In genomic region chr3:197025736-197026480, GRCh38 we compare ENCODE assay signal across 32 cellular contexts. TPM values are rescaled to one million over a fixed set of nuclear protein-coding genes. Genes with fewer than 3 reads are reported as not detected.
A peak's percentile ranks its signal among the peaks of the same experiment; 100 is the strongest.
DNase-seq lines count a peak whose midpoint lies in the region; ATAC-seq and TF ChIP-seq lines count a peak whose summit lies in the region.
"Had no signal": no experiment of that assay in that cellular context is flagged by ENCODE, and none has a peak within 500 bp of the region (broad histone marks: within the 10 kb centered on the region; RNA-seq: fewer than 3 reads in every experiment).

No MANE protein-coding gene starts in this region.

- H3K27me3 ChIP-seq in breast epithelium (no peaks in the 10 kb centered on the region), mammary epithelial cell (ENCODE audit: insufficient read depth, low read length) (no peaks in the 10 kb centered on the region), RWPE2 (ENCODE audit: insufficient read depth, poor library complexity, severe bottlenecking) (no peaks in the 10 kb centered on the region)
- H3K27me3 ChIP-seq: pancreas had no signal

- peaks cover 29% of the 10 kb centered on the region for H3K36me3 Mint-ChIP-seq in stimulated activated memory B cell treated with anti-CD40 and anti-IgM and Interleukin-4, amounts not matched to agents 10 μg/mL and 1 μg/mL and 100 μg/mL, for 72 hours
- H3K36me3 Mint-ChIP-seq: activated naive CD8-positive, alpha-beta T cell treated with anti-CD3 and anti-CD28 coated beads for 36 hours; immature natural killer cell; stimulated activated effector memory CD8-positive, alpha-beta T cell treated with anti-CD3 and anti-CD28 coated beads, Interleukin-12 subunit alpha, Interleukin-12 subunit beta, amount 100 ng/mL, for 72 hours had no signal

- dilution Hi-C loops in mammary epithelial cell (cut with HindIII; ENCODE audit: low sequenced_read_pairs), result no loop called here

- no peaks in the 10 kb centered on the region for H3K9me3 Mint-ChIP-seq in stimulated activated memory B cell treated with anti-CD40 and anti-IgM and Interleukin-4, amounts not matched to agents 10 μg/mL and 1 μg/mL and 100 μg/mL, for 72 hours
- H3K9me3 Mint-ChIP-seq: activated CD4-positive, alpha-beta T cell treated with anti-CD3 and anti-CD28 coated beads, Interleukin-2, amount 10 ng/mL, durations not matched to agents 7 days and 5 days; activated naive CD8-positive, alpha-beta T cell treated with anti-CD3 and anti-CD28 coated beads for 36 hours; activated T-helper 17 cell treated with anti-CD3 and anti-CD28 coated beads, Interleukin-2, amount 50 U/mL, for 72 hours; immature natural killer cell; naive thymus-derived CD8-positive, alpha-beta T cell; stimulated activated effector memory CD8-positive, alpha-beta T cell treated with anti-CD3 and anti-CD28 coated beads, Interleukin-12 subunit alpha, Interleukin-12 subunit beta, amount 100 ng/mL, for 72 hours had no signal

- CTCF ChIA-PET in mammary epithelial cell (lab: Charles Lee; ENCODE audit: low non-redundant PET), result no interaction called here

- H3K36me3 ChIP-seq in breast epithelium (no peaks in the 10 kb centered on the region), mammary epithelial cell (ENCODE audit: insufficient read depth, low read length) (no peaks in the 10 kb centered on the region), RWPE2 (ENCODE audit: low read depth) (no peaks in the 10 kb centered on the region)
- H3K36me3 ChIP-seq: esophagus muscularis mucosa, pancreas had no signal

- no peak overlapping the region for H3K9ac ChIP-seq in mammary epithelial cell (ENCODE audit: insufficient read depth, low read length)

- H3K4me1 Mint-ChIP-seq in stimulated activated memory B cell treated with anti-CD40 and anti-IgM and Interleukin-4, amounts not matched to agents 10 μg/mL and 1 μg/mL and 100 μg/mL, for 72 hours, result peaks cover 61% of the 10 kb centered on the region

- BruUV-seq in mammary epithelial cell (replicated peaks; lab: Mats Ljungman, UMichigan), result no TSS peak

- H3K27ac ChIP-seq in breast epithelium (peak overlapping the region; percentile 29 to 32), mammary epithelial cell (ENCODE audit: insufficient read depth, low read depth, low read length) (no peak overlapping the region), RWPE2 (ENCODE audit: poor library complexity, severe bottlenecking) (no peak overlapping the region)
- H3K27ac ChIP-seq: esophagus muscularis mucosa, foreskin keratinocyte, pancreas had no signal

- DNase-seq in breast epithelium (ENCODE audit: low spot score in 2 of 2) (peak in 1 of 2 donors; percentile 15), mammary epithelial cell (no peak), RWPE2 (ENCODE audit: low spot score) (peak; percentile 52), hepatic stellate cell (ENCODE audit: low spot score) (peak; percentile 19), middle frontal gyrus (ENCODE audit: extremely low spot score, low spot score) (no peak), activated gamma-delta T cell (lab: John Stamatoyannopoulos, UW) (no peak)
- no peak for DNase-seq in activated CD8-positive, alpha-beta memory T cell treated with anti-CD3 and anti-CD28 coated beads, Interleukin-2, amount 50 U/mL, for 48 hours
- DNase-seq: activated CD4-positive, alpha-beta T cell treated with anti-CD3 and anti-CD28 coated beads, Interleukin-2, amount 10 ng/mL, durations not matched to agents 7 days and 5 days; activated CD8-positive, alpha-beta memory T cell treated with anti-CD3 and anti-CD28 coated beads, Interleukin-2, amount 50 U/mL, for 4 hours; activated naive CD8-positive, alpha-beta T cell treated with anti-CD3 and anti-CD28 coated beads for 36 hours; AML-193; caudate nucleus; foreskin keratinocyte; hippocampal formation; immature natural killer cell; IMR-90; midbrain; NCI-H1092; NCI-H1694 treated with DMSO at 0.1 percent for 48 hours; NCI-H2171; pancreas; SHP77 treated with DMSO at 0.1 percent for 48 hours; stimulated activated CD4-positive, alpha-beta T cell treated with anti-CD3 and anti-CD28 coated beads, Interleukin-12 subunit alpha, Interleukin-12 subunit beta, amount 100 ng/mL, for 4 hours; stimulated activated CD4-positive, alpha-beta T cell treated with anti-CD3 and anti-CD28 coated beads, Interleukin-4, amount 100 ng/mL, for 1 hour; T1000 had no signal

- peaks cover 54% of the 10 kb centered on the region for H3K27me3 Mint-ChIP-seq in stimulated activated memory B cell treated with anti-CD40 and anti-IgM and Interleukin-4, amounts not matched to agents 10 μg/mL and 1 μg/mL and 100 μg/mL, for 72 hours

- peak overlapping the region; percentile 90 for H3K27ac Mint-ChIP-seq in stimulated activated memory B cell treated with anti-CD40 and anti-IgM and Interleukin-4, amounts not matched to agents 10 μg/mL and 1 μg/mL and 100 μg/mL, for 72 hours
- H3K27ac Mint-ChIP-seq: activated CD4-positive, alpha-beta T cell treated with anti-CD3 and anti-CD28 coated beads, Interleukin-2, amount 10 ng/mL, durations not matched to agents 7 days and 5 days; activated naive CD8-positive, alpha-beta T cell treated with anti-CD3 and anti-CD28 coated beads for 36 hours; activated T-helper 17 cell treated with anti-CD3 and anti-CD28 coated beads, Interleukin-2, amount 50 U/mL, for 72 hours; immature natural killer cell; stimulated activated effector memory CD8-positive, alpha-beta T cell treated with anti-CD3 and anti-CD28 coated beads, Interleukin-12 subunit alpha, Interleukin-12 subunit beta, amount 100 ng/mL, for 72 hours had no signal

- H2AFZ ChIP-seq in mammary epithelial cell (ENCODE audit: low read depth, low read length), result no peak overlapping the region

- no peak for TF ChIP-seq POLR2A in breast epithelium (IDR thresholded peaks at IDR 0.05)

- no peak overlapping the region for H3K4me2 ChIP-seq in mammary epithelial cell (ENCODE audit: insufficient read depth, low read depth, low read length)

- WGBS in mammary epithelial cell (ENCODE audit: low coverage, missing lambda C conversion rate), result 91% methylated on average over 10 of the region's 21 CpGs

- H3K9me3 ChIP-seq in breast epithelium (no peaks in the 10 kb centered on the region), mammary epithelial cell (replicated peaks; ENCODE audit: insufficient read depth, low read length) (no peaks in the 10 kb centered on the region), RWPE2 (ENCODE audit: severe bottlenecking) (no peaks in the 10 kb centered on the region)
- H3K9me3 ChIP-seq: esophagus muscularis mucosa, pancreas had no signal

- ATAC-seq in RWPE2 (ENCODE audit: low read depth), result no peak
- no peak for ATAC-seq in stimulated activated memory B cell treated with anti-CD40 and anti-IgM and Interleukin-4, amounts not matched to agents 10 μg/mL and 1 μg/mL and 100 μg/mL, for 72 hours
- ATAC-seq: activated T-helper 17 cell treated with anti-CD3 and anti-CD28 coated beads, Interleukin-2, amount 50 U/mL, for 72 hours; foreskin keratinocyte; naive thymus-derived CD8-positive, alpha-beta T cell; pancreas; right cardiac atrium; stimulated activated effector memory CD8-positive, alpha-beta T cell treated with anti-CD3 and anti-CD28 coated beads, Interleukin-12 subunit alpha, Interleukin-12 subunit beta, amount 100 ng/mL, for 72 hours had no signal

- TF ChIP-seq CTCF in breast epithelium (IDR thresholded peaks at IDR 0.05) (no peak), mammary epithelial cell (conservative IDR thresholded peaks at IDR 0.05 in 1 of 2, IDR thresholded peaks at IDR 0.05 in 1 of 2; ENCODE audit: extremely low read depth in 1 of 2, insufficient read depth in 1 of 2, low read depth in 1 of 2, low read length in 2 of 2) (no peak), RWPE2 (IDR thresholded peaks at IDR 0.05; ENCODE audit: poor library complexity, severe bottlenecking) (no peak)

- H3K4me3 ChIP-seq in breast epithelium, result no peak overlapping the region
- no peak overlapping the region for H3K4me3 ChIP-seq in mammary epithelial cell (replicated peaks in 1 of 3; ENCODE audit: insufficient read depth in 1 of 3, low read depth in 2 of 3, low read length in 3 of 3)
- no peak overlapping the region for H3K4me3 ChIP-seq in RWPE2 (ENCODE audit: severe bottlenecking)
- H3K4me3 ChIP-seq: esophagus muscularis mucosa, pancreas had no signal

- no peaks in the 10 kb centered on the region for H3K79me2 ChIP-seq in mammary epithelial cell (ENCODE audit: insufficient read depth, low read length)

- H3K4me3 Mint-ChIP-seq in stimulated activated memory B cell treated with anti-CD40 and anti-IgM and Interleukin-4, amounts not matched to agents 10 μg/mL and 1 μg/mL and 100 μg/mL, for 72 hours, result no peak overlapping the region
- H3K4me3 Mint-ChIP-seq: activated CD4-positive, alpha-beta T cell treated with anti-CD3 and anti-CD28 coated beads, Interleukin-2, amount 10 ng/mL, durations not matched to agents 7 days and 5 days; activated naive CD8-positive, alpha-beta T cell treated with anti-CD3 and anti-CD28 coated beads for 36 hours; activated T-helper 17 cell treated with anti-CD3 and anti-CD28 coated beads, Interleukin-2, amount 50 U/mL, for 72 hours; naive thymus-derived CD8-positive, alpha-beta T cell; stimulated activated effector memory CD8-positive, alpha-beta T cell treated with anti-CD3 and anti-CD28 coated beads, Interleukin-12 subunit alpha, Interleukin-12 subunit beta, amount 100 ng/mL, for 72 hours had no signal

- in situ Hi-C loops in mammary epithelial cell (cut with MboI; ENCODE audit: low sequenced_read_pairs in 2 of 2), result no loop called here

- no peaks in the 10 kb centered on the region for H4K20me1 ChIP-seq in mammary epithelial cell (ENCODE audit: insufficient read depth, low read length)

- peaks cover 3 to 16% of the 10 kb centered on the region in 2 donors for H3K4me1 ChIP-seq in breast epithelium
- H3K4me1 ChIP-seq in mammary epithelial cell (ENCODE audit: insufficient read depth, low read length), result peaks cover 19% of the 10 kb centered on the region
- H3K4me1 ChIP-seq in RWPE2 (ENCODE audit: insufficient read depth, poor library complexity, severe bottlenecking), result peaks cover under 1% of the 10 kb centered on the region
- H3K4me1 ChIP-seq: foreskin keratinocyte had no signal

- intact Hi-C loops in breast epithelium (cut with DNase I; ENCODE audit: low total_unique reads), result no loop called here
- intact Hi-C loops in mammary epithelial cell (cut with micrococcal nuclease), result no loop called here

RNA-seq across cellular contexts. Expression of gene MELTF, which starts 3.7 kb away (rescaled TPM):
- total RNA-seq in breast epithelium (10 to 100 TPM in 2 of 3 donors, 1 to 10 TPM in 1; 7.2 to 58.2 (median 10.2) TPM), mammary epithelial cell (10 to 100 TPM in 1 of 2 donors, 1 to 10 TPM in 1; 5.8 to 11.7 TPM)
- 5.7 TPM for polyA plus RNA-seq in mammary epithelial cell
- 2.7 TPM for polyA minus RNA-seq in mammary epithelial cell

RNA-seq across cellular contexts. Expression of gene PIGZ, which starts 57.3 kb away (rescaled TPM):
- total RNA-seq in breast epithelium, result 10 to 100 TPM; 10.5 to 14.4 (median 12.0) TPM
- total RNA-seq in mammary epithelial cell, result 1 to 10 TPM; 2.7 to 4.7 TPM
- polyA plus RNA-seq in mammary epithelial cell, result 1.0 TPM
- polyA minus RNA-seq in mammary epithelial cell, result 1.2 TPM
- total RNA-seq: G401 had no signal

Comparison
In these comparisons a context has a peak if more than half of its experiments do, and no peak if none do; other contexts are left out.
1. H3K27ac ChIP-seq: peak in breast epithelium (2 of 2); none in mammary epithelial cell (single experiment) and RWPE2 (single experiment).
2. DNase-seq: peak in RWPE2 (single experiment) and hepatic stellate cell (single experiment); none in mammary epithelial cell (single experiment), activated CD8-positive, alpha-beta memory T cell treated with anti-CD3 and anti-CD28 coated beads, Interleukin-2, amount 50 U/mL, for 48 hours (single experiment), middle frontal gyrus (single experiment) and activated gamma-delta T cell (single experiment).